Comparison of ENCODE assay signal across 23 cellular contexts in genomic region chr5:139210585-139210984, GRCh38. TPM values are rescaled to one million over a fixed set of nuclear protein-coding genes. Genes with fewer than 3 reads are reported as not detected.
DNase-seq lines count a peak whose midpoint lies in the region; ATAC-seq and TF ChIP-seq lines count a peak whose summit lies in the region.
"Had no signal": no experiment of that assay in that cellular context is flagged by ENCODE, and none has a peak within 500 bp of the region (broad histone marks: within the 10 kb centered on the region; RNA-seq: fewer than 3 reads in every experiment).

No MANE protein-coding gene starts in this region.

- H3K9me3 Mint-ChIP-seq in endodermal cell, result no peaks in the 10 kb centered on the region
- H3K9me3 Mint-ChIP-seq: activated CD4-positive, alpha-beta T cell treated with anti-CD3 and anti-CD28 coated beads, Interleukin-2, amount 10 ng/mL, durations not matched to agents 24 days and 14 days; activated T-cell treated with anti-CD3 and anti-CD28 coated beads, Interleukin-2, amount 50 U/mL, for 72 hours; CD8-positive, alpha-beta memory T cell; naive B cell had no signal

- no peak for TF ChIP-seq POLR2A in gastrocnemius medialis (IDR thresholded peaks at IDR 0.05)

- H3K4me3 ChIP-seq in endodermal cell (ENCODE audit: low read length) (no peak overlapping the region), gastrocnemius medialis (no peak overlapping the region)
- H3K4me3 ChIP-seq: adrenal gland, GM23248, heart right ventricle, upper lobe of left lung had no signal

- ATAC-seq in gastrocnemius medialis, result no peak
- ATAC-seq: activated T-cell treated with anti-CD3 and anti-CD28 coated beads, Interleukin-2, amount 50 U/mL, for 72 hours; heart right ventricle; T-helper 17 cell had no signal

- no peak overlapping the region for H3K4me3 Mint-ChIP-seq in endodermal cell
- H3K4me3 Mint-ChIP-seq: activated CD4-positive, alpha-beta T cell treated with anti-CD3 and anti-CD28 coated beads, Interleukin-2, amount 10 ng/mL, durations not matched to agents 24 days and 14 days; activated T-cell treated with anti-CD3 and anti-CD28 coated beads, Interleukin-2, amount 50 U/mL, for 72 hours; CD8-positive, alpha-beta memory T cell; naive B cell; T-helper 17 cell had no signal

- no peak overlapping the region for H3K27ac Mint-ChIP-seq in endodermal cell
- H3K27ac Mint-ChIP-seq: activated CD4-positive, alpha-beta T cell treated with anti-CD3 and anti-CD28 coated beads, Interleukin-2, amount 10 ng/mL, durations not matched to agents 24 days and 14 days; activated T-cell treated with anti-CD3 and anti-CD28 coated beads, Interleukin-2, amount 50 U/mL, for 72 hours; CD8-positive, alpha-beta memory T cell; naive B cell; T-helper 17 cell had no signal

- peaks cover 13% of the 10 kb centered on the region for H3K4me1 Mint-ChIP-seq in endodermal cell
- H3K4me1 Mint-ChIP-seq: CD8-positive, alpha-beta memory T cell had no signal

- WGBS in endodermal cell (ENCODE audit: insufficient coverage in 1 of 2, insufficient read length in 1 of 2), 2 experiments, result 57 to 74% methylated on average over 2 to 4 of the region's 4 CpGs

- H3K27ac ChIP-seq in C4-2B (peak overlapping the region; percentile 24; the same call in 1 of the 2 replicates), endodermal cell (ENCODE audit: low read depth, low read length) (no peak overlapping the region), gastrocnemius medialis (no peak overlapping the region)
- H3K27ac ChIP-seq: adrenal gland, epithelial cell of prostate, GM23248, heart right ventricle, upper lobe of left lung had no signal

- H3K27me3 ChIP-seq in endodermal cell (ENCODE audit: control insufficient read depth, insufficient read depth, low read length, poor library complexity, severe bottlenecking) (no peaks in the 10 kb centered on the region), gastrocnemius medialis (no peaks in the 10 kb centered on the region)
- H3K27me3 ChIP-seq: adrenal gland, heart right ventricle, upper lobe of left lung had no signal

- H3K9me3 ChIP-seq in endodermal cell (ENCODE audit: control insufficient read depth, low read length) (no peaks in the 10 kb centered on the region), gastrocnemius medialis (no peaks in the 10 kb centered on the region)
- H3K9me3 ChIP-seq: adrenal gland, heart right ventricle, upper lobe of left lung had no signal

- TF ChIP-seq CTCF in C4-2B (conservative IDR thresholded peaks at IDR 0.05) (no peak), endodermal cell (conservative IDR thresholded peaks at IDR 0.05) (no peak), gastrocnemius medialis (IDR thresholded peaks at IDR 0.05 in 4 of 5, conservative IDR thresholded peaks at IDR 0.05 in 1 of 5) (no peak)

- H3K36me3 ChIP-seq in endodermal cell (ENCODE audit: control insufficient read depth, insufficient read depth, low read length) (no peaks in the 10 kb centered on the region), gastrocnemius medialis (no peaks in the 10 kb centered on the region)
- H3K36me3 ChIP-seq: adrenal gland, heart right ventricle, upper lobe of left lung had no signal

- H3K36me3 Mint-ChIP-seq in endodermal cell (ENCODE audit: low read depth), result no peaks in the 10 kb centered on the region
- H3K36me3 Mint-ChIP-seq: CD8-positive, alpha-beta memory T cell; naive B cell had no signal

- in situ Hi-C loops in gastrocnemius medialis (cut with MboI; ENCODE audit: low sequenced_read_pairs in 4 of 4) (no loop called here), ACHN (cut with HindIII; ENCODE audit: low pct_ligation_motif_present, low pct_unique_long_range_greater_than_20kb, low sequenced_read_pairs) (no loop called here)

- H3K4me1 ChIP-seq in endodermal cell (ENCODE audit: control insufficient read depth, insufficient read depth, low read length) (no peaks in the 10 kb centered on the region), gastrocnemius medialis (peaks cover 3 to 10% of the 10 kb centered on the region in 2 donors)
- H3K4me1 ChIP-seq: adrenal gland had no signal

- H3K27me3 Mint-ChIP-seq in endodermal cell (ENCODE audit: insufficient read depth), result no peaks in the 10 kb centered on the region
- H3K27me3 Mint-ChIP-seq: CD8-positive, alpha-beta memory T cell had no signal

- peak; percentile 33 to 76 (median 75) for DNase-seq in NCI-H1417 (lab: John Stamatoyannopoulos, UW)
- DNase-seq in NCI-H1417 treated with DMSO at 0.1 percent for 48 hours (lab: John Stamatoyannopoulos, UW), result no peak
- DNase-seq in NCI-H510A (lab: John Stamatoyannopoulos, UW), result peak; percentile 74
- DNase-seq in endodermal cell, result peak; percentile 74
- no peak for DNase-seq in gastrocnemius medialis
- DNase-seq in ACHN, result no peak
- no peak for DNase-seq in NOMO-1 treated with dmso at 0.1 percent for 144 hours (lab: John Stamatoyannopoulos, UW; ENCODE audit: unreplicated experiment)
- DNase-seq: activated CD4-positive, alpha-beta T cell treated with anti-CD3 and anti-CD28 coated beads, Interleukin-2, amount 10 ng/mL, durations not matched to agents 24 days and 14 days; activated naive CD4-positive, alpha-beta T cell treated with Interleukin-2 at 50 U/mL for 16 hours; activated T-cell treated with anti-CD3 and anti-CD28 coated beads, Interleukin-2, amount 50 U/mL, for 72 hours; adrenal gland; AML-193; CD8-positive, alpha-beta memory T cell; GDM1; GM23248; heart right ventricle; mesenchymal stem cell; naive B cell; occipital lobe; T-helper 17 cell; upper lobe of left lung had no signal

- intact Hi-C loops in gastrocnemius medialis (cut with DNase I; ENCODE audit: low total_unique reads), result no loop called here

- no peak overlapping the region for H3K9ac ChIP-seq in endodermal cell (ENCODE audit: extremely low read depth, low read length, poor library complexity, severe bottlenecking)
- H3K9ac ChIP-seq: GM23248 had no signal

RNA-seq across cellular contexts. Expression of gene SIL1, which starts 12.4 kb away (rescaled TPM):
- 10 to 100 TPM; 17.2 to 20.2 TPM for total RNA-seq in endodermal cell
- 17.0 TPM for polyA plus RNA-seq in endodermal cell (2013, experiment 1 of 2)
- polyA plus RNA-seq in endodermal cell (2013, experiment 2 of 2), result 16.8 TPM
- total RNA-seq in gastrocnemius medialis, result 10 to 100 TPM; 36.6 to 52.6 (median 48.2) TPM

Comparison
In these comparisons a context has a peak if more than half of its experiments do, and no peak if none do; other contexts are left out.
1. DNase-seq: peak in NCI-H1417 (3 of 3), NCI-H510A (single experiment) and endodermal cell (single experiment); none in NCI-H1417 treated with DMSO at 0.1 percent for 48 hours (single experiment), gastrocnemius medialis (0 of 2), ACHN (single experiment) and NOMO-1 treated with dmso at 0.1 percent for 144 hours (single experiment).